Comparison of ENCODE assay signal across 10 cellular contexts in the genomic region with DNA sequence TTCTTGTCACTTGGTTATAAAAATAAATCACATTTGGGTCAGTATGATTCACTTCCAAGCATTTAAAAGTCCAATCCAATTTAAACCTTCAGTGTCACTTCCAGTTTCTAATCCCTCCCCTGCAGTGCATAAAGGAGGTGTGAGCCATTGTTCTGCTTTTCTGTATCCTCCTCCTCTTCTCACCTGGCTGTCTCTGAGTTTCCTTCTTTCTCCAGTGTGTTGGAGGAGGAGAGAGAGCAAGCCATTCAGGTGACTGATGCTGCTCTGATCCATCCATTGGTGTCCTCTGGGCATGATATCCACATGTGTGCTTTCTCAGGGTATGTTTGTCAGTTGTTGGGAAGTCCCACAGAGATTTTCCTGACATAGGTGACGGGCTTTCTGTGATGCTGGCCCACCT. TPM values are rescaled to one million over a fixed set of nuclear protein-coding genes. Genes with fewer than 3 reads are reported as not detected.
DNase-seq lines count a peak whose midpoint lies in the region; ATAC-seq and TF ChIP-seq lines count a peak whose summit lies in the region.
"Had no signal": no experiment of that assay in that cellular context is flagged by ENCODE, and none has a peak within 500 bp of the region (broad histone marks: within the 10 kb centered on the region; RNA-seq: fewer than 3 reads in every experiment).

No MANE protein-coding gene starts in this region.

- H3K9ac ChIP-seq in iPS-18a (ENCODE audit: low read length), result peak overlapping the region; percentile 92

- H3K9me3 ChIP-seq in iPS-18a (ENCODE audit: control insufficient read depth, low read depth, low read length) (no peaks in the 10 kb centered on the region), tibial nerve (no peaks in the 10 kb centered on the region), left lung (no peaks in the 10 kb centered on the region)
- H3K9me3 ChIP-seq: SJSA1, thoracic aorta had no signal

- no peaks in the 10 kb centered on the region for H3K27me3 ChIP-seq in iPS-18a (ENCODE audit: control insufficient read depth, insufficient read depth, low read length)
- no peaks in the 10 kb centered on the region for H3K27me3 ChIP-seq in tibial nerve
- H3K27me3 ChIP-seq in left lung, result no peaks in the 10 kb centered on the region
- H3K27me3 ChIP-seq: SJSA1 had no signal

- peaks cover 45% of the 10 kb centered on the region for H3K4me1 Mint-ChIP-seq in activated naive CD4-positive, alpha-beta T cell treated with anti-CD3 and anti-CD28 coated beads, Interleukin-2, amount 50 U/mL, for 24 hours
- peaks cover 39% of the 10 kb centered on the region for H3K4me1 Mint-ChIP-seq in T-helper 2 cell treated with Interferon-gamma antibody and Interleukin-4, amounts not matched to agents 5 μg/mL and 100 μg/mL, for 36 hours (ENCODE audit: low read depth)

- H3K4me1 ChIP-seq in iPS-18a (ENCODE audit: control insufficient read depth, low read depth, low read length), result peaks cover 15% of the 10 kb centered on the region
- peaks cover 0 to 20% (median 6%) of the 10 kb centered on the region in 4 donors for H3K4me1 ChIP-seq in tibial nerve
- peaks cover 8 to 19% of the 10 kb centered on the region in 2 donors for H3K4me1 ChIP-seq in left lung

- peaks cover 25% of the 10 kb centered on the region for H3K36me3 ChIP-seq in iPS-18a (ENCODE audit: control insufficient read depth, low read depth, low read length)
- peaks cover 0 to 23% (median 0%) of the 10 kb centered on the region in 3 donors for H3K36me3 ChIP-seq in tibial nerve
- peaks cover 0 to 14% of the 10 kb centered on the region in 2 donors for H3K36me3 ChIP-seq in left lung
- H3K36me3 ChIP-seq: thoracic aorta had no signal

- H3K9me3 Mint-ChIP-seq in activated naive CD4-positive, alpha-beta T cell treated with anti-CD3 and anti-CD28 coated beads, Interleukin-2, amount 50 U/mL, for 24 hours, result no peaks in the 10 kb centered on the region
- H3K9me3 Mint-ChIP-seq in T-helper 2 cell treated with Interferon-gamma antibody and Interleukin-4, amounts not matched to agents 5 μg/mL and 100 μg/mL, for 36 hours, result no peaks in the 10 kb centered on the region

- no peak for TF ChIP-seq EP300 in tibial nerve (IDR thresholded peaks at IDR 0.05)

- DNase-seq in activated naive CD4-positive, alpha-beta T cell (lab: John Stamatoyannopoulos, UW), result no peak
- no peak for DNase-seq in T-helper 2 cell treated with Interferon-gamma antibody and Interleukin-4, amounts not matched to agents 5 μg/mL and 100 μg/mL, for 36 hours (ENCODE audit: low spot score)
- DNase-seq in tibial nerve (ENCODE audit: low spot score in 2 of 2), result no peak
- no peak for DNase-seq in sciatic nerve (ENCODE audit: low spot score)
- DNase-seq in left lung, result no peak

- no peak for TF ChIP-seq POLR2A in tibial nerve (IDR thresholded peaks at IDR 0.05)

- peak overlapping the region; percentile 69 for H3K4me3 ChIP-seq in iPS-18a (ENCODE audit: low read length)
- no peak overlapping the region for H3K4me3 ChIP-seq in tibial nerve
- peak overlapping the region in 1 of 2 donors; percentile 63 for H3K4me3 ChIP-seq in left lung

- peak overlapping the region; percentile 98 for H3K4me3 Mint-ChIP-seq in activated naive CD4-positive, alpha-beta T cell treated with anti-CD3 and anti-CD28 coated beads, Interleukin-2, amount 50 U/mL, for 24 hours
- H3K4me3 Mint-ChIP-seq in T-helper 2 cell treated with Interferon-gamma antibody and Interleukin-4, amounts not matched to agents 5 μg/mL and 100 μg/mL, for 36 hours, result peak overlapping the region; percentile 97

- H3K36me3 Mint-ChIP-seq in activated naive CD4-positive, alpha-beta T cell treated with anti-CD3 and anti-CD28 coated beads, Interleukin-2, amount 50 U/mL, for 24 hours, result peaks cover 7% of the 10 kb centered on the region
- H3K36me3 Mint-ChIP-seq in T-helper 2 cell treated with Interferon-gamma antibody and Interleukin-4, amounts not matched to agents 5 μg/mL and 100 μg/mL, for 36 hours (ENCODE audit: low read depth), result peaks cover 52% of the 10 kb centered on the region

- intact Hi-C loops in sciatic nerve (cut with DNase I), result no loop called here
- intact Hi-C loops in left lung (cut with DNase I), result no loop called here

- 90 to 92% methylated on average over 1 of the region's 1 CpG for WGBS in tibial nerve, 2 donors

- no peaks in the 10 kb centered on the region for H3K27me3 Mint-ChIP-seq in activated naive CD4-positive, alpha-beta T cell treated with anti-CD3 and anti-CD28 coated beads, Interleukin-2, amount 50 U/mL, for 24 hours
- H3K27me3 Mint-ChIP-seq in T-helper 2 cell treated with Interferon-gamma antibody and Interleukin-4, amounts not matched to agents 5 μg/mL and 100 μg/mL, for 36 hours (ENCODE audit: low read depth), result no peaks in the 10 kb centered on the region

- peak overlapping the region; percentile 68 for H3K27ac Mint-ChIP-seq in activated naive CD4-positive, alpha-beta T cell treated with anti-CD3 and anti-CD28 coated beads, Interleukin-2, amount 50 U/mL, for 24 hours
- H3K27ac Mint-ChIP-seq in T-helper 2 cell treated with Interferon-gamma antibody and Interleukin-4, amounts not matched to agents 5 μg/mL and 100 μg/mL, for 36 hours, result peak overlapping the region; percentile 78

- TF ChIP-seq CTCF in tibial nerve (IDR thresholded peaks at IDR 0.05) (no peak), left lung (IDR thresholded peaks at IDR 0.05) (no peak)

- H3K27ac ChIP-seq in iPS-18a (ENCODE audit: low read length) (no peak overlapping the region), tibial nerve (peak overlapping the region; percentile 93 to 97 (median 94)), left lung (no peak overlapping the region)

- no peak for ATAC-seq in sciatic nerve
- ATAC-seq in left lung, result no peak
- ATAC-seq in GM18858 (IDR thresholded peaks at IDR 0.05; ENCODE audit: unreplicated experiment), result no peak

RNA-seq across cellular contexts. Expression of a gene that starts 1.2 kb away (rescaled TPM):
- total RNA-seq in tibial nerve (10 to 100 TPM in 1 of 4 donors, 1 to 10 TPM in 3; 3.3 to 10.7 (median 4.8) TPM), sciatic nerve (6.9 TPM), left lung (10 to 100 TPM; 15.8 to 16.0 TPM)

RNA-seq across cellular contexts. Expression of a gene that starts 37.7 kb away (rescaled TPM):
- total RNA-seq in tibial nerve (10 to 100 TPM; 35.7 to 45.6 (median 41.3) TPM), sciatic nerve (45.4 TPM), left lung (10 to 100 TPM; 35.7 to 37.9 TPM)

RNA-seq across cellular contexts. Expression of a gene that starts 56.1 kb away (rescaled TPM):
- 10 to 100 TPM; 27.0 to 41.0 (median 31.4) TPM for total RNA-seq in tibial nerve
- total RNA-seq in sciatic nerve, result 46.4 TPM
- total RNA-seq in left lung, result 10 to 100 TPM; 41.1 to 45.2 TPM

Comparison
In these comparisons a context has a peak if more than half of its experiments do, and no peak if none do; other contexts are left out.
1. H3K27ac ChIP-seq: peak in tibial nerve (4 of 4); none in iPS-18a (single experiment) and left lung (0 of 2).